In the genomic region with DNA sequence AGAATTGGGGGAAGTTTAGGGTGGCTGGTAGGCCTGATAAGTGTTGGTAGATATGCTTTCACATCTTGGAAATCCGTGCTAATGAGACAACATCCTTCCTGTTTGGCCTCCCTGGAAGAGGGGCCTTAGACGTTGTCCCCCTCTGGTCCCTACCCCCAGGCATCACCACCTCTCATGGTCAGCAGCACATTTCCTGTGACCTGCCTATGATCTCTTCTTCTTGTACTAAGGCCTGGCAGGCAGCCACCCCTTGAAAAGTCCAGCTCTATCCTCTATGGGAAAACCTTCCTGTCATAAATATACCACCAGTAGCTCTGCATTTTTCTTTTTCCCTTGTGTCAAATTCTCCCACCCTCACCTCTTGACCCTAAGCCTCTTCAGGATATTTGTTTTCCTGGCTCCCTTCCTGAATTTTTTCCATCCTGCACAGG, we compare ENCODE assay signal across 10 cellular contexts.
DNase-seq lines count a peak whose midpoint lies in the region; ATAC-seq and TF ChIP-seq lines count a peak whose summit lies in the region.
"Had no signal": no experiment of that assay in that cellular context is flagged by ENCODE, and none has a peak within 500 bp of the region (broad histone marks: within the 10 kb centered on the region; RNA-seq: fewer than 3 reads in every experiment).

No MANE protein-coding gene starts in this region.

- WGBS in body of pancreas, 2 donors, result 70 to 81% methylated on average over 2 of the region's 2 CpGs
- WGBS in right cardiac atrium, result 20% methylated on average over 2 of the region's 2 CpGs

- H3K4me3 ChIP-seq in body of pancreas (no peak overlapping the region), right cardiac atrium (ENCODE audit: low read length) (no peak overlapping the region)

- peak; percentile 37 for DNase-seq in EL
- DNase-seq in body of pancreas, result peak; percentile 41 to 65 (median 51)
- DNase-seq in right cardiac atrium, result peak; percentile 83 to 91 (median 87)
- peak; percentile 100 for DNase-seq in pulmonary artery endothelial cell (ENCODE audit: low read depth, low spot score)
- no peak for DNase-seq in activated CD8-positive, alpha-beta memory T cell treated with anti-CD3 and anti-CD28 coated beads, Interleukin-2, amount 50 U/mL, for 4 hours
- no peak for DNase-seq in NCI-H510A treated with DMSO at 0.1 percent for 48 hours (lab: John Stamatoyannopoulos, UW)
- DNase-seq in hepatic stellate cell (ENCODE audit: low spot score), result no peak
- DNase-seq: activated T-cell treated with anti-CD3 and anti-CD28 coated beads, Interleukin-2, amount 50 U/mL, for 4 hours; NCI-H187 treated with DMSO at 0.1 percent for 48 hours had no signal

- H3K9me3 ChIP-seq in body of pancreas, result no peaks in the 10 kb centered on the region
- H3K9me3 ChIP-seq in right cardiac atrium (ENCODE audit: control insufficient read depth, low read length), result no peaks in the 10 kb centered on the region

- intact Hi-C loops in body of pancreas (cut with DNase I), result no loop called here
- intact Hi-C loops in right cardiac atrium (cut with DNase I), result no loop called here

- no peaks in the 10 kb centered on the region for H3K36me3 ChIP-seq in body of pancreas (replicated peaks in 1 of 2; ENCODE audit: insufficient read depth in 1 of 2, low read depth in 2 of 2)

- no peak for TF ChIP-seq POLR2A in body of pancreas (IDR thresholded peaks at IDR 0.05)

- H3K27ac ChIP-seq in body of pancreas (no peak overlapping the region), right cardiac atrium (ENCODE audit: low read length) (no peak overlapping the region)

- H3K27me3 ChIP-seq in body of pancreas (no peaks in the 10 kb centered on the region), right cardiac atrium (ENCODE audit: control insufficient read depth, insufficient read depth) (no peaks in the 10 kb centered on the region)

- ATAC-seq in body of pancreas (no peak), right cardiac atrium (peak; percentile 90 to 92), HG03045 (IDR thresholded peaks at IDR 0.05; ENCODE audit: unreplicated experiment) (no peak)
- ATAC-seq: activated T-cell treated with anti-CD3 and anti-CD28 coated beads, Interleukin-2, amount 50 U/mL, for 4 hours had no signal

- H3K4me1 ChIP-seq in body of pancreas (peaks cover 33% of the 10 kb centered on the region), right cardiac atrium (ENCODE audit: control insufficient read depth, insufficient read depth, low read length) (peaks cover 9% of the 10 kb centered on the region)

- TF ChIP-seq CTCF in body of pancreas (IDR thresholded peaks at IDR 0.05), result no peak

Comparison
In these comparisons a context has a peak if more than half of its experiments do, and no peak if none do; other contexts are left out.
1. DNase-seq: peak in EL (single experiment), body of pancreas (4 of 4), right cardiac atrium (3 of 3) and pulmonary artery endothelial cell (single experiment); none in activated CD8-positive, alpha-beta memory T cell treated with anti-CD3 and anti-CD28 coated beads, Interleukin-2, amount 50 U/mL, for 4 hours (single experiment), NCI-H510A treated with DMSO at 0.1 percent for 48 hours (single experiment) and hepatic stellate cell (single experiment).
2. ATAC-seq: peak in right cardiac atrium (2 of 2); none in body of pancreas (single experiment) and HG03045 (single experiment).